In the genomic region with DNA sequence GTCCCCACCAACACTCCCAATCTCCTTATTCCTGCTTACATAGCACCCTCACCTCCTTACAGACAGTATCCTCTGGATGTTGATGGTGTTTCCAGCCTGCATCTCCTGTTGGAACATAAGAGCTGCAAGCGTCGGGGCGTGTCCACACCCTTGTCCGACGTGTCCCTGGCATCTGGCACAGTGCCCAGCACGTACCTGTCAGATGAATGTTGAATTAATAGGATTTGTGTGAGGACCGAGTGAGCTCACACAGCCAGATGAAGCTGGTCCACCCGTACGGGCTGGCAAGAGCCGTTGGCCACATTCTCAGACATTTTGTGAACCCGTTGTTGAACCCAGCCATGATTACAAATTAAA, we compare ENCODE assay signal across 16 cellular contexts. TPM values are rescaled to one million over a fixed set of nuclear protein-coding genes. Genes with fewer than 3 reads are reported as not detected.
DNase-seq lines count a peak whose midpoint lies in the region; ATAC-seq and TF ChIP-seq lines count a peak whose summit lies in the region.
"Had no signal": no experiment of that assay in that cellular context is flagged by ENCODE, and none has a peak within 500 bp of the region (broad histone marks: within the 10 kb centered on the region; RNA-seq: fewer than 3 reads in every experiment).

No MANE protein-coding gene starts in this region.

- H3K36me3 Mint-ChIP-seq in activated CD4-positive, alpha-beta memory T cell treated with anti-CD3 and anti-CD28 coated beads, Interleukin-2, amount 10 ng/mL, durations not matched to agents 7 days and 5 days (ENCODE audit: low read depth) = no peaks in the 10 kb centered on the region
- H3K36me3 Mint-ChIP-seq: CD14-positive monocyte had no signal

- DNase-seq in DMS53 (lab: John Stamatoyannopoulos, UW) = peak; percentile 90
- peak; percentile 34 for DNase-seq in NCI-H1417 treated with DMSO at 0.1 percent for 48 hours (lab: John Stamatoyannopoulos, UW)
- DNase-seq in SW480 (ENCODE audit: low spot score) = peak; percentile 93
- peak; percentile 75 to 88 (median 80) for DNase-seq in mucosa of descending colon
- DNase-seq in hypothalamus (lab: John Stamatoyannopoulos, UW) = no peak
- no peak for DNase-seq in cerebellum (ENCODE audit: low spot score)
- no peak for DNase-seq in hepatic stellate cell (ENCODE audit: low spot score)
- DNase-seq in activated CD4-positive, alpha-beta memory T cell treated with anti-CD3 and anti-CD28 coated beads, Interleukin-2, amount 10 ng/mL, durations not matched to agents 7 days and 5 days = no peak
- DNase-seq: activated CD4-positive, alpha-beta T cell treated with anti-CD3 and anti-CD28 coated beads, Interleukin-2, amount 50 U/mL, for 4 hours; central memory CD4-positive, alpha-beta T cell; MM.1S; stimulated activated CD4-positive, alpha-beta T cell treated with anti-CD3 and anti-CD28 coated beads, Interleukin-2, amount 100 ng/mL, for 48 hours; stimulated activated naive CD8-positive, alpha-beta T cell treated with anti-CD3 and anti-CD28 coated beads, Interleukin-15, Interleukin-2, amounts not matched to agents 100 U/mL and 50 U/mL, for 24 hours; T-helper 2 cell had no signal

- intact Hi-C loops in mucosa of descending colon (cut with DNase I, micrococcal nuclease) = no loop called here

- H3K4me3 ChIP-seq in mucosa of descending colon = no peak overlapping the region

- H3K9me3 Mint-ChIP-seq in activated CD4-positive, alpha-beta memory T cell treated with anti-CD3 and anti-CD28 coated beads, Interleukin-2, amount 10 ng/mL, durations not matched to agents 7 days and 5 days = no peaks in the 10 kb centered on the region

- POLR2A ChIA-PET in activated CD4-positive, alpha-beta memory T cell treated with anti-CD3 and anti-CD28 coated beads, Interleukin-2, amount 10 ng/mL, durations not matched to agents 7 days and 5 days (lab: Charles Lee) = interaction anchor here (1.4 kb wide), 1 partner anchor 10 kb away, joined by 4 read pairs; no protein-coding TSS in a partner anchor

- no peaks in the 10 kb centered on the region for H3K4me1 ChIP-seq in mucosa of descending colon (ENCODE audit: low read depth)

- H3K36me3 ChIP-seq in mucosa of descending colon (ENCODE audit: low read depth) = no peaks in the 10 kb centered on the region

- H3K9me3 ChIP-seq in mucosa of descending colon = no peaks in the 10 kb centered on the region

- peak; percentile 82 for ATAC-seq in mucosa of descending colon
- ATAC-seq: stimulated activated naive CD8-positive, alpha-beta T cell treated with anti-CD3 and anti-CD28 coated beads, Interleukin-15, Interleukin-2, amounts not matched to agents 100 U/mL and 50 U/mL, for 24 hours had no signal

- CTCF ChIA-PET in activated CD4-positive, alpha-beta memory T cell treated with anti-CD3 and anti-CD28 coated beads, Interleukin-2, amount 10 ng/mL, durations not matched to agents 7 days and 5 days (lab: Charles Lee) = interaction anchor here (1.0 to 1.7 kb wide), 2 partner anchors 11 to 15 kb away, joined by 3 to 5 read pairs; no protein-coding TSS in a partner anchor

- H3K4me3 Mint-ChIP-seq in activated CD4-positive, alpha-beta memory T cell treated with anti-CD3 and anti-CD28 coated beads, Interleukin-2, amount 10 ng/mL, durations not matched to agents 7 days and 5 days = no peak overlapping the region
- H3K4me3 Mint-ChIP-seq: CD14-positive monocyte had no signal

- TF ChIP-seq CTCF in mucosa of descending colon (IDR thresholded peaks at IDR 0.05) = no peak

- peaks cover 7% of the 10 kb centered on the region for H3K4me1 Mint-ChIP-seq in activated CD4-positive, alpha-beta memory T cell treated with anti-CD3 and anti-CD28 coated beads, Interleukin-2, amount 10 ng/mL, durations not matched to agents 7 days and 5 days

- no peak overlapping the region for H3K27ac Mint-ChIP-seq in activated CD4-positive, alpha-beta memory T cell treated with anti-CD3 and anti-CD28 coated beads, Interleukin-2, amount 10 ng/mL, durations not matched to agents 7 days and 5 days
- H3K27ac Mint-ChIP-seq: progenitor cell of endocrine pancreas had no signal

- H3K27me3 Mint-ChIP-seq in activated CD4-positive, alpha-beta memory T cell treated with anti-CD3 and anti-CD28 coated beads, Interleukin-2, amount 10 ng/mL, durations not matched to agents 7 days and 5 days = peaks cover 19% of the 10 kb centered on the region

RNA-seq across cellular contexts. Expression of a gene that starts 12.2 kb away (rescaled TPM):
- total RNA-seq in mucosa of descending colon = 10 to 100 TPM; 10.2 to 14.2 (median 13.2) TPM
- total RNA-seq in cerebellum = 15.4 TPM
- total RNA-seq in activated CD4-positive, alpha-beta memory T cell treated with anti-CD3 and anti-CD28 coated beads, Interleukin-2, amount 10 ng/mL, durations not matched to agents 7 days and 5 days = 10 to 100 TPM; 34.4 to 36.5 TPM

RNA-seq across cellular contexts. Expression of a gene that starts 54.6 kb away (rescaled TPM):
- 1 to 10 TPM; 3.4 to 4.7 (median 4.0) TPM for total RNA-seq in mucosa of descending colon
- total RNA-seq in cerebellum = 7.4 TPM
- 1 to 10 TPM; 5.7 to 6.7 TPM for total RNA-seq in activated CD4-positive, alpha-beta memory T cell treated with anti-CD3 and anti-CD28 coated beads, Interleukin-2, amount 10 ng/mL, durations not matched to agents 7 days and 5 days

Comparison
In these comparisons a context has a peak if more than half of its experiments do, and no peak if none do; other contexts are left out.
1. DNase-seq: peak in DMS53 (single experiment), NCI-H1417 treated with DMSO at 0.1 percent for 48 hours (single experiment), SW480 (single experiment) and mucosa of descending colon (3 of 3); none in hypothalamus (0 of 51), cerebellum (single experiment), hepatic stellate cell (single experiment) and activated CD4-positive, alpha-beta memory T cell treated with anti-CD3 and anti-CD28 coated beads, Interleukin-2, amount 10 ng/mL, durations not matched to agents 7 days and 5 days (single experiment).